Comparison of ENCODE assay signal across 24 cellular contexts in the genomic region with DNA sequence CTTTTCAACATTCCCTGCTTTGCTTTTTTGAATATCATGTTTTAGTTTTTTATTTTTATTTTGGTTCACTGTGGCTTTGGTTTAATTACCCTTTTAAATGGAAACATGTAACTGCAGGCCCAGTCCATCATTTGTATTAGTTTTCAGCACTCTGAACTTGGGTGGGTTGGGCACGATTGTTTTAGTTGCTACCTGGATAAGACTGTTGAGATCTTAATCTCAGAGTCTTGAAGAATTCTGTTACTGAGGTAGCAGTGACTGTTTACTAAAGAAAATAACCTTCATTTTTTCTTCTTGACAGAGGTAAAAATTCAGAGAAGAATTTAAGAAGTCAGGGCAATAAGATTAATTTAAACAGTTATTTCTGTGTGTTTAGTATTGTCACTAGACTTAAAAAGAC. TPM values are rescaled to one million over a fixed set of nuclear protein-coding genes. Genes with fewer than 3 reads are reported as not detected.
DNase-seq lines count a peak whose midpoint lies in the region; ATAC-seq and TF ChIP-seq lines count a peak whose summit lies in the region.
"Had no signal": no experiment of that assay in that cellular context is flagged by ENCODE, and none has a peak within 500 bp of the region (broad histone marks: within the 10 kb centered on the region; RNA-seq: fewer than 3 reads in every experiment).

No MANE protein-coding gene starts in this region.

- H3K79me2 ChIP-seq in OCI-LY1 (ENCODE audit: insufficient read depth, low read length), result peaks cover 98% of the 10 kb centered on the region

- peaks cover 98% of the 10 kb centered on the region for H3K4me1 Mint-ChIP-seq in activated naive CD4-positive, alpha-beta T cell treated with anti-CD3 and anti-CD28 coated beads, Interleukin-2, amount 10 ng/mL, durations not matched to agents 7 days and 5 days
- H3K4me1 Mint-ChIP-seq in activated naive CD4-positive, alpha-beta T cell treated with anti-CD3 and anti-CD28 coated beads for 36 hours (ENCODE audit: low read depth), result peaks cover 95% of the 10 kb centered on the region
- H3K4me1 Mint-ChIP-seq in CD4-positive, alpha-beta T cell (ENCODE audit: low read depth), result peaks cover 99% of the 10 kb centered on the region
- H3K4me1 Mint-ChIP-seq in immature natural killer cell, result peaks cover 96 to 99% of the 10 kb centered on the region in 2 donors

- no peaks in the 10 kb centered on the region for H3K27me3 Mint-ChIP-seq in activated naive CD4-positive, alpha-beta T cell treated with anti-CD3 and anti-CD28 coated beads, Interleukin-2, amount 10 ng/mL, durations not matched to agents 7 days and 5 days
- H3K27me3 Mint-ChIP-seq in activated naive CD4-positive, alpha-beta T cell treated with anti-CD3 and anti-CD28 coated beads for 36 hours (ENCODE audit: low read depth), result no peaks in the 10 kb centered on the region
- H3K27me3 Mint-ChIP-seq in CD4-positive, alpha-beta T cell, result no peaks in the 10 kb centered on the region
- peaks cover 0 to 5% (median 0%) of the 10 kb centered on the region in 3 donors for H3K27me3 Mint-ChIP-seq in immature natural killer cell (ENCODE audit: low read depth in 3 of 3)

- no peak overlapping the region for H3K27ac ChIP-seq in CD4-positive, alpha-beta T cell (ENCODE audit: low read depth, low read length)
- peak overlapping the region; percentile 89 for H3K27ac ChIP-seq in OCI-LY1 (ENCODE audit: low read depth, low read length, poor library complexity, severe bottlenecking)
- H3K27ac ChIP-seq: HL-60, sigmoid colon had no signal

- peaks cover 2% of the 10 kb centered on the region for H3K9me3 Mint-ChIP-seq in activated naive CD4-positive, alpha-beta T cell treated with anti-CD3 and anti-CD28 coated beads, Interleukin-2, amount 10 ng/mL, durations not matched to agents 7 days and 5 days
- peaks cover 3% of the 10 kb centered on the region for H3K9me3 Mint-ChIP-seq in activated naive CD4-positive, alpha-beta T cell treated with anti-CD3 and anti-CD28 coated beads for 36 hours
- no peaks in the 10 kb centered on the region for H3K9me3 Mint-ChIP-seq in CD4-positive, alpha-beta T cell
- no peaks in the 10 kb centered on the region for H3K9me3 Mint-ChIP-seq in immature natural killer cell

- CTCF ChIA-PET in activated naive CD4-positive, alpha-beta T cell treated with anti-CD3 and anti-CD28 coated beads, Interleukin-2, amount 10 ng/mL, durations not matched to agents 7 days and 5 days (lab: Charles Lee), result interaction anchor here (0.7 to 1.3 kb wide), 5 partner anchors 10 to 267 kb away, joined by 3 to 4 read pairs (median 3); partner anchors contain the start of gene PLCL2
- CTCF ChIA-PET in activated naive CD4-positive, alpha-beta T cell treated with anti-CD3 and anti-CD28 coated beads for 36 hours (lab: Charles Lee), result interaction anchor here (1.3 to 3.0 kb wide), 3 partner anchors 12 to 123 kb away, joined by 3 to 9 read pairs (median 8); no protein-coding TSS in a partner anchor
- CTCF ChIA-PET in CD4-positive, alpha-beta T cell (lab: Charles Lee), result interaction anchor here (1.0 to 3.5 kb wide), 2 partner anchors 12 to 15 kb away, joined by 3 to 17 read pairs; partner anchors contain the start of gene PLCL2

- H4K20me1 ChIP-seq in OCI-LY1 (ENCODE audit: insufficient read depth, low read length), result no peaks in the 10 kb centered on the region

- H3K36me3 Mint-ChIP-seq in activated naive CD4-positive, alpha-beta T cell treated with anti-CD3 and anti-CD28 coated beads, Interleukin-2, amount 10 ng/mL, durations not matched to agents 7 days and 5 days, result peaks cover 55% of the 10 kb centered on the region
- H3K36me3 Mint-ChIP-seq in activated naive CD4-positive, alpha-beta T cell treated with anti-CD3 and anti-CD28 coated beads for 36 hours (ENCODE audit: low read depth), result peaks cover 3% of the 10 kb centered on the region
- no peaks in the 10 kb centered on the region for H3K36me3 Mint-ChIP-seq in CD4-positive, alpha-beta T cell (ENCODE audit: low read depth)
- no peaks in the 10 kb centered on the region for H3K36me3 Mint-ChIP-seq in immature natural killer cell

- no peak overlapping the region; the same call in 1 of the 2 replicates for H3K9ac ChIP-seq in OCI-LY1 (ENCODE audit: low read length)

- POLR2A ChIA-PET in CD4-positive, alpha-beta T cell (lab: Charles Lee), result interaction anchor here (0.6 to 4.3 kb wide), 6 partner anchors 9 to 1748 kb away, joined by 3 to 31 read pairs (median 12); partner anchors contain the start of gene PLCL2

- no peak overlapping the region for H3K4me3 Mint-ChIP-seq in activated naive CD4-positive, alpha-beta T cell treated with anti-CD3 and anti-CD28 coated beads, Interleukin-2, amount 10 ng/mL, durations not matched to agents 7 days and 5 days
- no peak overlapping the region for H3K4me3 Mint-ChIP-seq in activated naive CD4-positive, alpha-beta T cell treated with anti-CD3 and anti-CD28 coated beads for 36 hours
- peak overlapping the region; percentile 43 for H3K4me3 Mint-ChIP-seq in CD4-positive, alpha-beta T cell
- H3K4me3 Mint-ChIP-seq in immature natural killer cell, result peak overlapping the region; percentile 5 to 67 (median 28)

- peak overlapping the region; percentile 2 for H3K27ac Mint-ChIP-seq in activated naive CD4-positive, alpha-beta T cell treated with anti-CD3 and anti-CD28 coated beads, Interleukin-2, amount 10 ng/mL, durations not matched to agents 7 days and 5 days
- no peak overlapping the region for H3K27ac Mint-ChIP-seq in activated naive CD4-positive, alpha-beta T cell treated with anti-CD3 and anti-CD28 coated beads for 36 hours
- H3K27ac Mint-ChIP-seq in CD4-positive, alpha-beta T cell, result peak overlapping the region; percentile 91
- H3K27ac Mint-ChIP-seq in immature natural killer cell, result peak overlapping the region; percentile 9 to 94 (median 80)

- H3F3A ChIP-seq in OCI-LY1 (ENCODE audit: insufficient read depth, low read length), result 0 out of 2 replicates have a peak, but pooled peaks cover 7% of the 10 kb centered on the region

- peak overlapping the region; percentile 28 for H3K4me3 ChIP-seq in OCI-LY1 (ENCODE audit: low read depth, low read length, poor library complexity, severe bottlenecking)
- H3K4me3 ChIP-seq: GM12878, sigmoid colon had no signal

- TF ChIP-seq CTCF in CD4-positive, alpha-beta T cell (IDR thresholded peaks at IDR 0.05), result no peak
- no peak for TF ChIP-seq CTCF in OCI-LY1 (IDR thresholded peaks at IDR 0.05; ENCODE audit: low read length)

- no peaks in the 10 kb centered on the region for H3K9me2 ChIP-seq in OCI-LY1 (ENCODE audit: low read depth, low read length)

- H3K27me3 ChIP-seq in CD4-positive, alpha-beta T cell (ENCODE audit: control insufficient read depth, insufficient read depth, low read length), result no peaks in the 10 kb centered on the region
- H3K27me3 ChIP-seq in OCI-LY1 (ENCODE audit: insufficient read depth, low read length), result no peaks in the 10 kb centered on the region
- H3K27me3 ChIP-seq: sigmoid colon had no signal

- intact Hi-C loops in activated naive CD4-positive, alpha-beta T cell treated with anti-CD3 and anti-CD28 coated beads for 36 hours (cut with micrococcal nuclease), result loop anchor here (5.0 to 10.0 kb wide), 3 partner anchors 122 to 1975 kb away; partner anchors contain the start of gene RFTN1
- intact Hi-C loops in CD4-positive, alpha-beta T cell (cut with DNase I, micrococcal nuclease), result loop anchor here (2.0 to 5.0 kb wide), 3 partner anchors 15 to 42 kb away; partner anchors contain the start of gene PLCL2 (in 1 of the 2)

- no peaks in the 10 kb centered on the region for H3K36me3 ChIP-seq in OCI-LY1 (ENCODE audit: insufficient read depth, low read length)
- H3K36me3 ChIP-seq: sigmoid colon had no signal

- no peak for ATAC-seq in CD4-positive, alpha-beta T cell (ENCODE audit: poor library complexity)
- no peak for ATAC-seq in GM19455 (IDR thresholded peaks at IDR 0.05; ENCODE audit: unreplicated experiment)
- ATAC-seq: GM12878, left lobe of liver had no signal

- H2AFZ ChIP-seq in OCI-LY1 (ENCODE audit: low read length), result no peak overlapping the region

- H3K4me1 ChIP-seq in OCI-LY1 (ENCODE audit: insufficient read depth, low read length, severe bottlenecking), result peaks cover 98% of the 10 kb centered on the region

- H3K9me3 ChIP-seq in CD4-positive, alpha-beta T cell (ENCODE audit: control insufficient read depth, low read length), result no peaks in the 10 kb centered on the region
- H3K9me3 ChIP-seq in OCI-LY1 (ENCODE audit: low read length), result no peaks in the 10 kb centered on the region
- H3K9me3 ChIP-seq: sigmoid colon had no signal

- DNase-seq in activated naive CD4-positive, alpha-beta T cell treated with anti-CD3 and anti-CD28 coated beads, Interleukin-2, amount 10 ng/mL, durations not matched to agents 7 days and 5 days, result no peak
- DNase-seq in activated naive CD4-positive, alpha-beta T cell treated with anti-CD3 and anti-CD28 coated beads for 36 hours, result no peak
- no peak for DNase-seq in CD4-positive, alpha-beta T cell
- no peak for DNase-seq in immature natural killer cell
- no peak for DNase-seq in NCI-H187 treated with DMSO at 0.1 percent for 48 hours (lab: John Stamatoyannopoulos, UW)
- no peak for DNase-seq in NCI-H226
- DNase-seq: activated CD4-positive, alpha-beta T cell treated with anti-CD3 and anti-CD28 coated beads for 4 hours; activated naive CD4-positive, alpha-beta T cell treated with Interleukin-2 at 50 U/mL for 16 hours; activated T-cell treated with anti-CD3 and anti-CD28 coated beads, Interleukin-2, amount 50 U/mL, for 48 hours; AML-193; H7; Kasumi-1; mesendoderm; NCI-H1436; NCI-H345; NCI-H69; sigmoid colon; stimulated activated CD4-positive, alpha-beta T cell treated with anti-CD3 and anti-CD28 coated beads, Interleukin-4, amount 100 ng/mL, for 24 hours; substantia nigra had no signal

- peak overlapping the region; percentile 74 for H3K4me2 ChIP-seq in OCI-LY1 (ENCODE audit: low read length)

RNA-seq across cellular contexts. Expression of gene PLCL2, which starts 15.2 kb away (rescaled TPM):
- 10 to 100 TPM; 19.9 to 20.5 TPM for total RNA-seq in activated naive CD4-positive, alpha-beta T cell treated with anti-CD3 and anti-CD28 coated beads for 36 hours
- total RNA-seq in CD4-positive, alpha-beta T cell, result 10 to 100 TPM; 35.1 to 36.3 TPM
- polyA plus RNA-seq in immature natural killer cell, result 10 to 100 TPM; 56.8 to 85.5 (median 78.9) TPM

Comparison
In these comparisons a context has a peak if more than half of its experiments do, and no peak if none do; other contexts are left out.
1. H3K4me3 Mint-ChIP-seq: peak in CD4-positive, alpha-beta T cell (single experiment) and immature natural killer cell (5 of 5); none in activated naive CD4-positive, alpha-beta T cell treated with anti-CD3 and anti-CD28 coated beads, Interleukin-2, amount 10 ng/mL, durations not matched to agents 7 days and 5 days (single experiment) and activated naive CD4-positive, alpha-beta T cell treated with anti-CD3 and anti-CD28 coated beads for 36 hours (single experiment).